In genomic region chr10:23419657-23420319, GRCh38 we compare ENCODE assay signal across 27 cellular contexts.
"Had no signal": no experiment of that assay in that cellular context is flagged by ENCODE, and none has a peak within 500 bp of the region (broad histone marks: within the 10 kb centered on the region; RNA-seq: fewer than 3 reads in every experiment).

No MANE protein-coding gene starts in this region.

- H3K4me1 ChIP-seq: ascending aorta, heart right ventricle, lower lobe of right lung, neural progenitor cell, prostate gland, spleen had no signal

- H3K27me3 ChIP-seq: adrenal gland, ascending aorta, brain microvascular endothelial cell, dorsolateral prefrontal cortex, heart right ventricle, neural progenitor cell, spleen, upper lobe of left lung had no signal

- ATAC-seq: activated CD4-positive, alpha-beta T cell treated with anti-CD3 and anti-CD28 coated beads for 36 hours; activated naive CD4-positive, alpha-beta T cell treated with anti-CD3 and anti-CD28 coated beads, Interleukin-2, amount 50 U/mL, for 72 hours; activated T-helper 17 cell treated with anti-CD3 and anti-CD28 coated beads, Interleukin-2, amount 50 U/mL, for 72 hours; heart right ventricle; naive thymus-derived CD4-positive, alpha-beta T cell; T-cell; WTC11 had no signal

- H3K9ac ChIP-seq: neural progenitor cell had no signal

- H3K4me2 ChIP-seq: neural progenitor cell had no signal

- H3K27ac ChIP-seq: adrenal gland, ascending aorta, brain microvascular endothelial cell, dorsolateral prefrontal cortex, epithelial cell of prostate, heart right ventricle, lower lobe of right lung, neural progenitor cell, prostate gland, spleen, thoracic aorta, upper lobe of left lung had no signal

- H3K36me3 ChIP-seq: adrenal gland, ascending aorta, brain microvascular endothelial cell, heart right ventricle, lower lobe of right lung, neural progenitor cell, prostate gland, spleen, thoracic aorta, upper lobe of left lung had no signal

- H3K4me3 ChIP-seq: adrenal gland, ascending aorta, dorsolateral prefrontal cortex, heart right ventricle, lower lobe of right lung, neural progenitor cell, prostate gland, spleen, thoracic aorta, upper lobe of left lung had no signal

- H3K9me3 ChIP-seq: adrenal gland, ascending aorta, heart right ventricle, lower lobe of right lung, prostate gland, spleen, thoracic aorta, upper lobe of left lung had no signal

- H2AFZ ChIP-seq: neural progenitor cell had no signal

- DNase-seq: activated CD4-positive, alpha-beta T cell treated with anti-CD3 and anti-CD28 coated beads for 36 hours; activated CD4-positive, alpha-beta T cell treated with anti-CD3 and anti-CD28 coated beads, Interleukin-2, amount 50 U/mL, for 4 hours; activated CD8-positive, alpha-beta memory T cell treated with anti-CD3 and anti-CD28 coated beads for 24 hours; activated CD8-positive, alpha-beta memory T cell treated with anti-CD3 and anti-CD28 coated beads, Interleukin-2, amount 50 U/mL, for 4 hours; activated T-cell treated with anti-CD3 and anti-CD28 coated beads, Interleukin-2, amount 50 U/mL, for 24 hours; adrenal gland; brain microvascular endothelial cell; central memory CD4-positive, alpha-beta T cell; dorsolateral prefrontal cortex; heart right ventricle; kidney; lower lobe of right lung; naive thymus-derived CD4-positive, alpha-beta T cell; spleen; stimulated activated CD4-positive, alpha-beta T cell treated with anti-CD3 and anti-CD28 coated beads, Interleukin-4, amount 100 ng/mL, for 1 hour; stimulated activated naive CD4-positive, alpha-beta T cell treated with Interleukin-2 at 50 U/mL for 16 hours; T-cell; T-helper 9 cell; upper lobe of left lung had no signal
